ENCODE assay signal across 8 cellular contexts in genomic region chr17:3647769-3648540, GRCh38. TPM values are rescaled to one million over a fixed set of nuclear protein-coding genes. Genes with fewer than 3 reads are reported as not detected.
A peak's percentile ranks its signal among the peaks of the same experiment; 100 is the strongest.
DNase-seq lines count a peak whose midpoint lies in the region; ATAC-seq, FAIRE-seq and TF ChIP-seq lines count a peak whose summit lies in the region.

No MANE protein-coding gene starts in this region.

- no peaks in the 10 kb centered on the region for H3K4me1 ChIP-seq in breast epithelium
- no peaks in the 10 kb centered on the region for H3K4me1 ChIP-seq in left lung

- H3K27ac ChIP-seq in breast epithelium: peak overlapping the region in 1 of 2 donors; percentile 2
- H3K27ac ChIP-seq in left lung: no peak overlapping the region

- no peaks in the 10 kb centered on the region for H3K9me3 Mint-ChIP-seq in stimulated activated memory B cell treated with anti-CD40 and anti-IgM and Interleukin-4, amounts not matched to agents 10 μg/mL and 1 μg/mL and 100 μg/mL, for 72 hours

- ATAC-seq in left lung: peak; percentile 89
- peak; percentile 56 for ATAC-seq in stimulated activated memory B cell treated with anti-CD40 and anti-IgM and Interleukin-4, amounts not matched to agents 10 μg/mL and 1 μg/mL and 100 μg/mL, for 72 hours
- ATAC-seq in GM18868 (IDR thresholded peaks at IDR 0.05; ENCODE audit: unreplicated experiment): no peak

- no peaks in the 10 kb centered on the region for H3K27me3 Mint-ChIP-seq in stimulated activated memory B cell treated with anti-CD40 and anti-IgM and Interleukin-4, amounts not matched to agents 10 μg/mL and 1 μg/mL and 100 μg/mL, for 72 hours

- H3K27me3 ChIP-seq in breast epithelium (no peaks in the 10 kb centered on the region), left lung (no peaks in the 10 kb centered on the region)

- H3K9me3 ChIP-seq in breast epithelium (no peaks in the 10 kb centered on the region), left lung (no peaks in the 10 kb centered on the region)

- no peak for TF ChIP-seq POLR2A in breast epithelium (IDR thresholded peaks at IDR 0.05)

- DNase-seq in AG20443 (ENCODE audit: low spot score): peak; percentile 81
- DNase-seq in GM19239 (ENCODE audit: insufficient read length, low spot score): no peak
- peak; percentile 63 for DNase-seq in SK-MEL-5 (ENCODE audit: low read depth, low spot score)
- no peak for DNase-seq in breast epithelium (ENCODE audit: low spot score in 2 of 2)
- DNase-seq in left lung: peak in 1 of 2 donors; percentile 82
- DNase-seq in NCI-H128 (lab: John Stamatoyannopoulos, UW; ENCODE audit: unreplicated experiment): no peak

- H3K4me3 ChIP-seq in breast epithelium (no peak overlapping the region), left lung (no peak overlapping the region)

- no peak overlapping the region for H3K4me3 Mint-ChIP-seq in stimulated activated memory B cell treated with anti-CD40 and anti-IgM and Interleukin-4, amounts not matched to agents 10 μg/mL and 1 μg/mL and 100 μg/mL, for 72 hours

- no peak overlapping the region for H3K27ac Mint-ChIP-seq in stimulated activated memory B cell treated with anti-CD40 and anti-IgM and Interleukin-4, amounts not matched to agents 10 μg/mL and 1 μg/mL and 100 μg/mL, for 72 hours

- TF ChIP-seq CTCF in breast epithelium (IDR thresholded peaks at IDR 0.05): peak in 2 of 3 donors; percentile 28 to 41
- TF ChIP-seq CTCF in left lung (IDR thresholded peaks at IDR 0.05): peak in 1 of 2 donors; percentile 33

- H3K4me1 Mint-ChIP-seq in stimulated activated memory B cell treated with anti-CD40 and anti-IgM and Interleukin-4, amounts not matched to agents 10 μg/mL and 1 μg/mL and 100 μg/mL, for 72 hours: peaks cover 44% of the 10 kb centered on the region

- peaks cover 19% of the 10 kb centered on the region for H3K36me3 Mint-ChIP-seq in stimulated activated memory B cell treated with anti-CD40 and anti-IgM and Interleukin-4, amounts not matched to agents 10 μg/mL and 1 μg/mL and 100 μg/mL, for 72 hours

- in situ Hi-C loops in SK-MEL-5 (cut with HindIII; ENCODE audit: low pct_unique_long_range_greater_than_20kb, low sequenced_read_pairs): no loop called here

- H3K36me3 ChIP-seq in breast epithelium (no peaks in the 10 kb centered on the region), left lung (peaks cover 0 to 60% of the 10 kb centered on the region in 2 donors)

- intact Hi-C loops in breast epithelium (cut with DNase I; ENCODE audit: low total_unique reads) (no loop called here), left lung (cut with DNase I) (no loop called here)

- FAIRE-seq in GM19239 (lab: Jason Lieb, UNC): peak; percentile 80

RNA-seq across cellular contexts. Expression of gene CTNS, which starts 11.4 kb away (rescaled TPM):
- 44.0 and 46.7 TPM in 2 replicates for total RNA-seq in SK-MEL-5 (2014; rRNA removed; shearing (Covaris generic))
- 38.4 and 44.3 TPM in 2 replicates for polyA plus RNA-seq in SK-MEL-5 (2015; cell fraction: cytosol; rRNA removed)
- 52.8 and 60.9 TPM in 2 replicates for polyA plus RNA-seq in SK-MEL-5 (2015; cell fraction: nucleus; rRNA removed)
- total RNA-seq in breast epithelium (10 to 100 TPM; 20.0 to 31.0 (median 20.1) TPM), left lung (10 to 100 TPM; 20.1 to 30.6 TPM)

RNA-seq across cellular contexts. Expression of gene SHPK, which starts 11.9 kb away (rescaled TPM):
- 20.8 and 21.8 TPM in 2 replicates for total RNA-seq in SK-MEL-5 (2014; rRNA removed; shearing (Covaris generic))
- 19.8 and 23.1 TPM in 2 replicates for polyA plus RNA-seq in SK-MEL-5 (2015; cell fraction: cytosol; rRNA removed)
- polyA plus RNA-seq in SK-MEL-5 (2015; cell fraction: nucleus; rRNA removed): 5.6 and 14.0 TPM in 2 replicates
- total RNA-seq in breast epithelium (10 to 100 TPM in 2 of 3 donors, 1 to 10 TPM in 1; 9.5 to 17.4 (median 16.4) TPM), left lung (10 to 100 TPM; 11.0 to 13.1 TPM)

RNA-seq across cellular contexts. Expression of gene TAX1BP3, which starts 20.4 kb away (rescaled TPM):
- 49.9 and 50.4 TPM in 2 replicates for total RNA-seq in SK-MEL-5 (2014; rRNA removed; shearing (Covaris generic))
- 44.1 and 57.3 TPM in 2 replicates for polyA plus RNA-seq in SK-MEL-5 (2015; cell fraction: cytosol; rRNA removed)
- polyA plus RNA-seq in SK-MEL-5 (2015; cell fraction: nucleus; rRNA removed): 12.1 and 18.3 TPM in 2 replicates
- total RNA-seq in breast epithelium (100 to 1,000 TPM in 2 of 3 donors, 10 to 100 TPM in 1; 79.6 to 134 (median 107) TPM), left lung (100 to 1,000 TPM; 143 to 194 TPM)

RNA-seq across cellular contexts. Expression of gene EMC6, which starts 20.7 kb away (rescaled TPM):
- total RNA-seq in SK-MEL-5 (2014; rRNA removed; shearing (Covaris generic)): 23.3 and 37.3 TPM in 2 replicates
- polyA plus RNA-seq in SK-MEL-5 (2015; cell fraction: cytosol; rRNA removed): 126 and 155 TPM in 2 replicates
- polyA plus RNA-seq in SK-MEL-5 (2015; cell fraction: nucleus; rRNA removed): 15.0 and 35.1 TPM in 2 replicates
- total RNA-seq in breast epithelium: 10 to 100 TPM; 12.5 to 19.0 (median 15.1) TPM
- total RNA-seq in left lung: 10 to 100 TPM; 33.0 to 37.6 TPM

RNA-seq across cellular contexts. Expression of gene TRPV1, which starts 38.7 kb away (rescaled TPM):
- total RNA-seq in SK-MEL-5 (2014; rRNA removed; shearing (Covaris generic)): 0.50 and 1.1 TPM in 2 replicates
- polyA plus RNA-seq in SK-MEL-5 (2015; cell fraction: cytosol; rRNA removed): 0.87 and 1.1 TPM in 2 replicates
- polyA plus RNA-seq in SK-MEL-5 (2015; cell fraction: nucleus; rRNA removed): 5.5 and 10.8 TPM in 2 replicates
- 1 to 10 TPM; 4.9 to 5.9 (median 5.9) TPM for total RNA-seq in breast epithelium
- total RNA-seq in left lung: 1 to 10 TPM; 3.3 to 3.7 TPM

Comparison
In these comparisons a context has a peak if more than half of its experiments do, and no peak if none do; other contexts are left out.
1. DNase-seq: peak in AG20443 (single experiment) and SK-MEL-5 (single experiment); none in GM19239 (single experiment), breast epithelium (0 of 2) and NCI-H128 (single experiment).